In genomic region chr5:80225189-80225588, GRCh38 we compare ENCODE assay signal across 1 cellular context.
TF ChIP-seq lines count a peak whose summit lies in the region.

No MANE protein-coding gene starts in this region.

TF ChIP-seq in WTC11, 78 proteins besides CTCF, POLR2A, EP300 and RAD21:
- TF ChIP-seq STAT6 (CRISPR knock-in tag; conservative IDR thresholded peaks at IDR 0.05; ENCODE audit: low read depth) (no peak), FOXP1 (CRISPR knock-in tag; IDR thresholded peaks at IDR 0.05; ENCODE audit: borderline replicate concordance) (no peak), ZNF423 (CRISPR knock-in tag; IDR thresholded peaks at IDR 0.05) (no peak), TCF7 (CRISPR knock-in tag; IDR thresholded peaks at IDR 0.05; ENCODE audit: low read depth) (no peak), PRRX2 (CRISPR knock-in tag; IDR thresholded peaks at IDR 0.05) (no peak), NR2C2 (CRISPR knock-in tag; IDR thresholded peaks at IDR 0.05) (no peak)
